ENCODE assay signal across 8 cellular contexts in the genomic region with DNA sequence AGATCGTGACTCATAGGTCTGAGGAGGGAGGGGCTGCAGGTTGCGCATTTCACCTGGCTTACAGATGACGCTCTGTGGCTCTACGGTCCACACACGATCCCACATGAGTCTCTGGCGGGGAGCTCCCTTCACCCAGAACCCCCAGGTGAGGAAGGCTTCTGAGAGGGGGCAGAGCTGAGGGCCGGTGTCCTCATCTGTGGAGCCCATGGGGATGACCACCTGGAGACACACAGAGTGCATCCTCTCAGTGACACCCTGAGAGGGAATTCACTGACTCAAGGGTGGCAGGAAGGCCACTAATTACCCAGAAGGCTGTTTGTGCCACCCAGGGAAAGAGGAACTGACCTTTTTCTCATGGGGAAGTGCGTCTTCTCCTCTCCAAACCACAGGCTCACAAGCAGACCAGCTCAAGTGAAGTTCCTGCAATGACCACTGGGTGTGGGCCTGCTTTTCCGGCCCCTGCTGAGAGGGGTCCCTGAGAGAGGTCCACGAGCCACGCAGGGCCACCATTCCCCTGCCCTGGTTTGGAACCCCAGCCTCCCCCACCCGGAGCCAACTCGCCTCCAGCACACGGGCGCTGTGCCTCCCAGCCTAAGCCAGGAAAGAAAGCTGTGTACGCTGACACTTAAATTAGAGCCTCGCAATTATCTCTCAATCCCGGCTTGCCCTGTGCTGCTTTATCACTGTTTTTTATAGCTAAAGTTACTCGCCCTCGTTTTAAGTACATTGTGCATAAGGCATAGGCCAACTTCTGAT.
DNase-seq lines count a peak whose midpoint lies in the region; ATAC-seq and TF ChIP-seq lines count a peak whose summit lies in the region.

No MANE protein-coding gene starts in this region.

- H3K27me3 ChIP-seq in CD4-positive, alpha-beta memory T cell (ENCODE audit: insufficient read depth, low read length): no peaks in the 10 kb centered on the region

- H3K27me3 Mint-ChIP-seq in activated B cell treated with CpG ODN at 0.5 μM for 24 hours: no peaks in the 10 kb centered on the region
- no peaks in the 10 kb centered on the region for H3K27me3 Mint-ChIP-seq in memory B cell
- H3K27me3 Mint-ChIP-seq in CD4-positive, alpha-beta memory T cell: peaks cover 4% of the 10 kb centered on the region in 2 donors

- no peak for TF ChIP-seq CTCF in activated B cell treated with CpG ODN at 0.5 μM for 24 hours (IDR thresholded peaks at IDR 0.05)

- H3K4me1 ChIP-seq in CD4-positive, alpha-beta memory T cell (ENCODE audit: insufficient read depth, low read length): no peaks in the 10 kb centered on the region

- ATAC-seq in GM19468 (IDR thresholded peaks at IDR 0.05; ENCODE audit: extremely low read depth, unreplicated experiment) (peak; percentile 94), HG03439 (IDR thresholded peaks at IDR 0.05; ENCODE audit: unreplicated experiment) (peak; percentile 100), activated B cell treated with CpG ODN at 0.5 μM for 24 hours (ENCODE audit: low read depth) (peak; percentile 93), memory B cell (ENCODE audit: low read depth) (peak; percentile 93)

- H3K4me3 Mint-ChIP-seq in activated B cell treated with CpG ODN at 0.5 μM for 24 hours (peak overlapping the region; percentile 76), memory B cell (peak overlapping the region; percentile 72)
- H3K4me3 Mint-ChIP-seq in CD4-positive, alpha-beta memory T cell: no peak overlapping the region

- intact Hi-C loops in activated B cell treated with CpG ODN at 0.5 μM for 24 hours (cut with micrococcal nuclease): loop anchor here (1.0 to 10.0 kb wide), 8 partner anchors 8 to 555 kb away; no protein-coding TSS in a partner anchor
- intact Hi-C loops in CD4-positive, alpha-beta memory T cell (cut with micrococcal nuclease): no loop called here

- no peaks in the 10 kb centered on the region for H3K9me3 ChIP-seq in CD4-positive, alpha-beta memory T cell (ENCODE audit: control insufficient read depth in 1 of 2, low read length in 2 of 2)

- H3K9me3 Mint-ChIP-seq in activated B cell treated with CpG ODN at 0.5 μM for 24 hours: peaks cover 2% of the 10 kb centered on the region
- no peaks in the 10 kb centered on the region for H3K9me3 Mint-ChIP-seq in memory B cell
- no peaks in the 10 kb centered on the region for H3K9me3 Mint-ChIP-seq in CD4-positive, alpha-beta memory T cell

- H3K27ac Mint-ChIP-seq in activated B cell treated with CpG ODN at 0.5 μM for 24 hours (peak overlapping the region; percentile 99), memory B cell (peak overlapping the region; percentile 99)
- H3K27ac Mint-ChIP-seq in CD4-positive, alpha-beta memory T cell: no peak overlapping the region

- peaks cover 3% of the 10 kb centered on the region for H3K36me3 Mint-ChIP-seq in activated B cell treated with CpG ODN at 0.5 μM for 24 hours (ENCODE audit: low read depth)
- peaks cover 2% of the 10 kb centered on the region for H3K36me3 Mint-ChIP-seq in memory B cell
- no peaks in the 10 kb centered on the region for H3K36me3 Mint-ChIP-seq in CD4-positive, alpha-beta memory T cell

- CTCF ChIA-PET in activated B cell treated with CpG ODN at 0.5 μM for 24 hours (lab: Charles Lee): interaction anchor here (0.7 to 2.6 kb wide), 21 partner anchors 9 to 551 kb away, joined by 3 to 26 read pairs (median 5); no protein-coding TSS in a partner anchor
- CTCF ChIA-PET in CD4-positive, alpha-beta memory T cell (lab: Charles Lee; ENCODE audit: partially characterized antibody): no interaction called here

- H3K36me3 ChIP-seq in CD4-positive, alpha-beta memory T cell (ENCODE audit: insufficient read depth, low read length): no peaks in the 10 kb centered on the region

- H3K4me3 ChIP-seq in CD4-positive, alpha-beta memory T cell (ENCODE audit: low read length in 2 of 2): no peak overlapping the region

- H3K27ac ChIP-seq in CD4-positive, alpha-beta memory T cell (ENCODE audit: low read depth, low read length): no peak overlapping the region

- DNase-seq in GDM1 (lab: John Stamatoyannopoulos, UW) (peak; percentile 82), activated B cell treated with CpG ODN at 0.5 μM for 24 hours (peak; percentile 72), memory B cell (ENCODE audit: low spot score in 2 of 2) (peak; percentile 80 to 83), COLO829 (ENCODE audit: low spot score) (no peak)
- no peak for DNase-seq in CD4-positive, alpha-beta memory T cell
- DNase-seq in activated effector memory CD4-positive, alpha-beta T cell treated with anti-CD3 and anti-CD28 coated beads, Interleukin-2, amount 50 U/mL, for 16 hours: no peak

- H3K4me1 Mint-ChIP-seq in activated B cell treated with CpG ODN at 0.5 μM for 24 hours: peaks cover 83% of the 10 kb centered on the region
- H3K4me1 Mint-ChIP-seq in memory B cell: peaks cover 55% of the 10 kb centered on the region
- no peaks in the 10 kb centered on the region for H3K4me1 Mint-ChIP-seq in CD4-positive, alpha-beta memory T cell

- POLR2A ChIA-PET in activated B cell treated with CpG ODN at 0.5 μM for 24 hours (lab: Charles Lee): interaction anchor here (0.5 to 5.2 kb wide), 41 partner anchors 8 to 1034 kb away, joined by 3 to 69 read pairs (median 5); a partner anchor contains a TSS
- POLR2A ChIA-PET in CD4-positive, alpha-beta memory T cell (lab: Charles Lee; ENCODE audit: partially characterized antibody): no interaction called here

Comparison
In these comparisons a context has a peak if more than half of its experiments do, and no peak if none do; other contexts are left out.
1. DNase-seq: peak in GDM1 (single experiment), activated B cell treated with CpG ODN at 0.5 μM for 24 hours (single experiment) and memory B cell (2 of 2); none in CD4-positive, alpha-beta memory T cell (0 of 5), activated effector memory CD4-positive, alpha-beta T cell treated with anti-CD3 and anti-CD28 coated beads, Interleukin-2, amount 50 U/mL, for 16 hours (single experiment) and COLO829 (single experiment).
2. H3K27ac Mint-ChIP-seq: peak in activated B cell treated with CpG ODN at 0.5 μM for 24 hours (single experiment) and memory B cell (single experiment); none in CD4-positive, alpha-beta memory T cell (0 of 7).
3. H3K4me3 Mint-ChIP-seq: peak in activated B cell treated with CpG ODN at 0.5 μM for 24 hours (single experiment) and memory B cell (single experiment); none in CD4-positive, alpha-beta memory T cell (0 of 8).
4. Peak in every context shown above with its lines, with median percentiles within 50 percentile points of each other: ATAC-seq.